Comparison of ENCODE assay signal across 8 cellular contexts in genomic region chr6:134317471-134318131, GRCh38. TPM values are rescaled to one million over a fixed set of nuclear protein-coding genes. Genes with fewer than 3 reads are reported as not detected.
A peak's percentile ranks its signal among the peaks of the same experiment; 100 is the strongest.
DNase-seq lines count a peak whose midpoint lies in the region; ATAC-seq lines count a peak whose summit lies in the region.

TSS of gene SGK1 (minus strand) at chr6:134318112. CDS start at chr6:134317460, 652 bp downstream.

- DNase-seq in DMS153 (lab: John Stamatoyannopoulos, UW) (peak; percentile 56), M059J (ENCODE audit: low read depth) (peak; percentile 60)
- peak; percentile 57 for DNase-seq in activated T-cell treated with anti-CD3 and anti-CD28 coated beads, Interleukin-2, amount 50 U/mL, for 24 hours

- 0 to 2% methylated on average over 19 to 25 of the region's 33 CpGs for WGBS in mesodermal cell (ENCODE audit: insufficient coverage in 2 of 2), 2 experiments

- peaks cover 6 to 14% of the 10 kb centered on the region in 2 donors for H3K27me3 ChIP-seq in stomach smooth muscle (ENCODE audit: control insufficient read depth in 1 of 2, insufficient read depth in 2 of 2, low read length in 2 of 2)

- H3K27ac ChIP-seq in mesodermal cell (ENCODE audit: low read depth, low read length, severe bottlenecking) (no peak within 1 kb of the TSS), stomach smooth muscle (ENCODE audit: low read length) (no peak within 1 kb of the TSS)

- peak within 1 kb of the TSS in 1 of 2 donors; percentile 20 for H3K9ac ChIP-seq in stomach smooth muscle (ENCODE audit: low read length in 2 of 2)

- H3K36me3 Mint-ChIP-seq in activated T-cell treated with anti-CD3 and anti-CD28 coated beads, Interleukin-2, amount 50 U/mL, for 24 hours (ENCODE audit: low read depth), result no peaks in the 10 kb centered on the region

- H3K4me1 ChIP-seq in mesodermal cell (ENCODE audit: control insufficient read depth, insufficient read depth, low read length, poor library complexity, severe bottlenecking) (no peaks in the 10 kb centered on the region), stomach smooth muscle (ENCODE audit: control insufficient read depth, insufficient read depth, low read length) (peaks cover 2% of the 10 kb centered on the region)

- peak within 1 kb of the TSS; percentile 38 for H3K4me3 ChIP-seq in mesodermal cell (ENCODE audit: extremely low read depth, insufficient read depth, low read length, poor library complexity, severe bottlenecking)
- H3K4me3 ChIP-seq in stomach smooth muscle (ENCODE audit: low read length in 2 of 2), result peak within 1 kb of the TSS; percentile 61 to 70

- H3K36me3 ChIP-seq in mesodermal cell (ENCODE audit: control insufficient read depth, insufficient read depth, low read length) (no peaks in the 10 kb centered on the region), stomach smooth muscle (ENCODE audit: control insufficient read depth in 2 of 2, insufficient read depth in 2 of 2, low read length in 2 of 2) (no peaks in the 10 kb centered on the region)

- ATAC-seq in esophagus mucosa (peak; percentile 53), HG03108 (IDR thresholded peaks at IDR 0.05; ENCODE audit: unreplicated experiment) (no peak), HG03139 (IDR thresholded peaks at IDR 0.05; ENCODE audit: unreplicated experiment) (no peak)

- peaks cover 32% of the 10 kb centered on the region for H3K27me3 Mint-ChIP-seq in activated T-cell treated with anti-CD3 and anti-CD28 coated beads, Interleukin-2, amount 50 U/mL, for 24 hours

- H3K27ac Mint-ChIP-seq in activated T-cell treated with anti-CD3 and anti-CD28 coated beads, Interleukin-2, amount 50 U/mL, for 24 hours, result no peak within 1 kb of the TSS

- peaks cover 30% of the 10 kb centered on the region for H3K4me1 Mint-ChIP-seq in activated T-cell treated with anti-CD3 and anti-CD28 coated beads, Interleukin-2, amount 50 U/mL, for 24 hours (ENCODE audit: low read depth)

- no peaks in the 10 kb centered on the region for H3K9me3 ChIP-seq in mesodermal cell (ENCODE audit: control insufficient read depth, low read length)
- H3K9me3 ChIP-seq in stomach smooth muscle (ENCODE audit: control insufficient read depth in 2 of 2, low read length in 2 of 2), result no peaks in the 10 kb centered on the region

- H3K9me3 Mint-ChIP-seq in activated T-cell treated with anti-CD3 and anti-CD28 coated beads, Interleukin-2, amount 50 U/mL, for 24 hours, result no peaks in the 10 kb centered on the region

- peak within 1 kb of the TSS; percentile 81 for H3K4me3 Mint-ChIP-seq in activated T-cell treated with anti-CD3 and anti-CD28 coated beads, Interleukin-2, amount 50 U/mL, for 24 hours

RNA-seq across cellular contexts. Expression of gene SGK1, which starts in this region (rescaled TPM):
- 53.2 and 112 TPM in 2 replicates for total RNA-seq in M059J (2014; rRNA removed; shearing (Covaris generic))
- total RNA-seq in esophagus mucosa, result 207 TPM
- polyA plus RNA-seq in mesodermal cell (2013, experiment 1 of 2), result 46.5 TPM
- polyA plus RNA-seq in mesodermal cell (2013, experiment 2 of 2), result 33.8 TPM
